In the genomic region with DNA sequence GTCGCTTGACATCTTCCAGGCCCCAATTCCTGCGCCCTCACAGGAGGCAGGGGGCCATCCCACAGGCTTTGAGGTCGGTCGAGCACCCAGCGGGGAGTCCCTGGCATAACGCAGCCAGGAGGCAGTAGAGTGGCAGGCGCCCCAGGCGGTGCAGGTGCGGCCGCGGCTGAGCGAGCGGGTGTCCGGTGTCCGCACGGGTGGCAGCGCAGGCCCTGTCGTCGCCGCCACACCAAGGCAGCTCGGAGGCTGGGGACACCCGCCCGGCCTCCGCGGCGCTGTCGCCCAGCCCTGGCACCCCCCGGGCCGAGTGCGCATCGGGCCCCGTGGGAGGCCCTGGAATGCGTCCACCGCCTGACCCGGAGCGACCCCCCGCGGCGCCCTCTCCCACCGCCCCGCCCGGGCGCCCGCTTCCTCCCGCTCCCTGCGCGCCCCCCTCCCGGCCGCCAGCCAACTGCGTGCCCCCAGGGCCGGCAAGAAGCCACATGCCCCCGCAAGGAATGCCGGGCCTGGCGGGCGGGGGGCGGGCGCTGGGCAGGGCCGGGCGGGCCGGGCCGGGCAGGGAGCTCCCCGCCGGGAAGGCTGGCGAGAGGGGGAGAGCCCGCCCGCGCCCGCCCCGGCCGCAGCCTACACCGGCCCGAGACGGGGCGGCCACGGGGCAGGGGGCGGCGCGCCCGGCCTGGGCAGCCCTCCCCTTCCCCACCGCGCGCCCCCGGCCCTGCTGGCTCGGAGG, we compare ENCODE assay signal across 9 cellular contexts. TPM values are rescaled to one million over a fixed set of nuclear protein-coding genes. Genes with fewer than 3 reads are reported as not detected.
DNase-seq lines count a peak whose midpoint lies in the region; ATAC-seq and TF ChIP-seq lines count a peak whose summit lies in the region.
"Had no signal": no experiment of that assay in that cellular context is flagged by ENCODE, and none has a peak within 500 bp of the region (broad histone marks: within the 10 kb centered on the region; RNA-seq: fewer than 3 reads in every experiment).

No MANE protein-coding gene starts in this region.

- no peak overlapping the region for H3K27ac Mint-ChIP-seq in CD4-positive, CD25-positive, alpha-beta regulatory T cell

- H3K27me3 Mint-ChIP-seq in CD4-positive, CD25-positive, alpha-beta regulatory T cell = peaks cover 25% of the 10 kb centered on the region

- H3K27ac ChIP-seq in CD4-positive, CD25-positive, alpha-beta regulatory T cell (ENCODE audit: insufficient read depth, low read length, poor library complexity, severe bottlenecking) = no peak overlapping the region
- H3K27ac ChIP-seq in SJSA1 = peak overlapping the region; percentile 59
- H3K27ac ChIP-seq in vagina = peak overlapping the region; percentile 95
- H3K27ac ChIP-seq: SK-N-MC had no signal

- peaks cover 7% of the 10 kb centered on the region for H3K36me3 Mint-ChIP-seq in CD4-positive, CD25-positive, alpha-beta regulatory T cell

- TF ChIP-seq CTCF in vagina (IDR thresholded peaks at IDR 0.05) = peak in 1 of 3 experiments; percentile 22

- H3K4me3 ChIP-seq in CD4-positive, CD25-positive, alpha-beta regulatory T cell (ENCODE audit: low read depth, low read length) = no peak overlapping the region
- H3K4me3 ChIP-seq in HAP-1 (peak overlapping the region; percentile 28), SJSA1 (peak overlapping the region; percentile 64), vagina (peak overlapping the region; percentile 65 to 75)
- H3K4me3 ChIP-seq: SK-N-MC had no signal

- H3K4me3 Mint-ChIP-seq in CD4-positive, CD25-positive, alpha-beta regulatory T cell = peak overlapping the region in 2 of 4 donors; percentile 75 to 85

- no peak for TF ChIP-seq POLR2A in vagina (IDR thresholded peaks at IDR 0.05)

- ATAC-seq in CD4-positive, CD25-positive, alpha-beta regulatory T cell (ENCODE audit: low read depth in 2 of 2) = peak; percentile 5 to 15
- no peak for ATAC-seq in GM21717 (IDR thresholded peaks at IDR 0.05; ENCODE audit: unreplicated experiment)

- H3K27me3 ChIP-seq in CD4-positive, CD25-positive, alpha-beta regulatory T cell (ENCODE audit: control insufficient read depth, insufficient read depth, low read length) = peaks cover 16% of the 10 kb centered on the region
- peaks cover 2% of the 10 kb centered on the region; the same call in 1 of the 2 replicates for H3K27me3 ChIP-seq in HAP-1 (ENCODE audit: low read depth)
- no peaks in the 10 kb centered on the region for H3K27me3 ChIP-seq in SJSA1 (replicated peaks)
- no peaks in the 10 kb centered on the region for H3K27me3 ChIP-seq in vagina

- no peaks in the 10 kb centered on the region for H3K9me3 ChIP-seq in CD4-positive, CD25-positive, alpha-beta regulatory T cell (ENCODE audit: control insufficient read depth in 2 of 2, low read length in 2 of 2)
- H3K9me3 ChIP-seq in HAP-1 (no peaks in the 10 kb centered on the region), SJSA1 (replicated peaks) (no peaks in the 10 kb centered on the region), vagina (no peaks in the 10 kb centered on the region)

- intact Hi-C loops in vagina (cut with DNase I) = no loop called here

- peaks cover 8% of the 10 kb centered on the region for H3K36me3 ChIP-seq in CD4-positive, CD25-positive, alpha-beta regulatory T cell (ENCODE audit: control insufficient read depth, insufficient read depth, low read length)
- no peaks in the 10 kb centered on the region for H3K36me3 ChIP-seq in HAP-1 (replicated peaks)
- H3K36me3 ChIP-seq in SJSA1 = peaks cover 4% of the 10 kb centered on the region; the same call in 1 of the 2 replicates
- H3K36me3 ChIP-seq in vagina = peaks cover 0 to 10% of the 10 kb centered on the region in 2 donors

- H3K4me1 ChIP-seq in CD4-positive, CD25-positive, alpha-beta regulatory T cell (ENCODE audit: control insufficient read depth, insufficient read depth, low read length, poor library complexity, severe bottlenecking) = peaks cover 8% of the 10 kb centered on the region
- H3K4me1 ChIP-seq in HAP-1 (peaks cover 2% of the 10 kb centered on the region; the same call in 1 of the 2 replicates), SJSA1 (replicated peaks) (peaks cover 17% of the 10 kb centered on the region), vagina (peaks cover 35% of the 10 kb centered on the region)

- peaks cover under 1 to 22% (median 15%) of the 10 kb centered on the region in 4 donors for H3K4me1 Mint-ChIP-seq in CD4-positive, CD25-positive, alpha-beta regulatory T cell

- no peak for DNase-seq in CD4-positive, CD25-positive, alpha-beta regulatory T cell
- peak; percentile 9 to 69 for DNase-seq in HAP-1 (ENCODE audit: low spot score in 2 of 2)
- DNase-seq in SJSA1 (ENCODE audit: low read depth in 1 of 2, low spot score in 2 of 2) = peak; percentile 44 to 72
- peak; percentile 59 for DNase-seq in epidermal melanocyte (ENCODE audit: insufficient read length, low spot score)
- DNase-seq in midbrain (lab: John Stamatoyannopoulos, UW) = peak; percentile 33
- DNase-seq in vagina (ENCODE audit: extremely low spot score in 2 of 2) = no peak
- DNase-seq in activated effector memory CD4-positive, alpha-beta T cell treated with anti-CD3 and anti-CD28 coated beads, Interleukin-2, amount 50 U/mL, for 16 hours = no peak

- in situ Hi-C loops in HAP-1 (cut with MboI; ENCODE audit: low sequenced_read_pairs) = no loop called here

- H3K9me3 Mint-ChIP-seq in CD4-positive, CD25-positive, alpha-beta regulatory T cell = peaks cover 0 to 3% (median 0%) of the 10 kb centered on the region in 7 donors

RNA-seq across cellular contexts. Expression of gene PRDM11, which starts 33.9 kb away (rescaled TPM):
- 9.0 TPM for total RNA-seq in CD4-positive, CD25-positive, alpha-beta regulatory T cell
- under 1 TPM; 0.37 to 0.97 (median 0.51) TPM for polyA plus RNA-seq in CD4-positive, CD25-positive, alpha-beta regulatory T cell
- total RNA-seq in SJSA1 (2014; rRNA removed; shearing (Covaris generic)) = 3.4 and 6.7 TPM in 2 replicates
- total RNA-seq in vagina = 15.2 TPM

Comparison
In these comparisons a context has a peak if more than half of its experiments do, and no peak if none do; other contexts are left out.
1. DNase-seq: peak in HAP-1 (2 of 2), SJSA1 (2 of 2), epidermal melanocyte (single experiment) and midbrain (single experiment); none in CD4-positive, CD25-positive, alpha-beta regulatory T cell (0 of 3), vagina (0 of 2) and activated effector memory CD4-positive, alpha-beta T cell treated with anti-CD3 and anti-CD28 coated beads, Interleukin-2, amount 50 U/mL, for 16 hours (single experiment).